ENCODE assay signal across 22 cellular contexts in genomic region chr2:205694256-205694655, GRCh38. TPM values are rescaled to one million over a fixed set of nuclear protein-coding genes. Genes with fewer than 3 reads are reported as not detected.
"Had no signal": no experiment of that assay in that cellular context is flagged by ENCODE, and none has a peak within 500 bp of the region (broad histone marks: within the 10 kb centered on the region; RNA-seq: fewer than 3 reads in every experiment).

No MANE protein-coding gene starts in this region.

- H3K9me3 ChIP-seq: left ventricle myocardium inferior, mucosa of descending colon, prostate gland, thoracic aorta, upper lobe of right lung had no signal

- ATAC-seq: foreskin keratinocyte; mucosa of descending colon; naive thymus-derived CD8-positive, alpha-beta T cell; right cardiac atrium; stimulated activated effector memory CD8-positive, alpha-beta T cell treated with anti-CD3 and anti-CD28 coated beads, Interleukin-12 subunit alpha, Interleukin-12 subunit beta, amount 100 ng/mL, for 72 hours; upper lobe of right lung had no signal

- H3K27ac Mint-ChIP-seq: activated naive CD4-positive, alpha-beta T cell treated with anti-CD3 and anti-CD28 coated beads, Interleukin-2, amount 50 U/mL, for 24 hours; naive thymus-derived CD8-positive, alpha-beta T cell; stimulated activated effector memory CD8-positive, alpha-beta T cell treated with anti-CD3 and anti-CD28 coated beads, Interleukin-12 subunit alpha, Interleukin-12 subunit beta, amount 100 ng/mL, for 72 hours had no signal

- H3K4me2 ChIP-seq: hepatocyte had no signal

- H3K9me3 Mint-ChIP-seq: activated naive CD4-positive, alpha-beta T cell treated with anti-CD3 and anti-CD28 coated beads, Interleukin-2, amount 50 U/mL, for 24 hours; naive thymus-derived CD8-positive, alpha-beta T cell; stimulated activated effector memory CD8-positive, alpha-beta T cell treated with anti-CD3 and anti-CD28 coated beads, Interleukin-12 subunit alpha, Interleukin-12 subunit beta, amount 100 ng/mL, for 72 hours had no signal

- H3K27me3 ChIP-seq: brain microvascular endothelial cell, foreskin keratinocyte, hepatocyte, upper lobe of right lung had no signal

- H3K4me3 ChIP-seq: hepatocyte, left ventricle myocardium inferior, mucosa of descending colon, prostate gland, thoracic aorta, upper lobe of right lung had no signal

- H3K4me3 Mint-ChIP-seq: activated naive CD4-positive, alpha-beta T cell treated with anti-CD3 and anti-CD28 coated beads, Interleukin-2, amount 50 U/mL, for 24 hours; naive thymus-derived CD8-positive, alpha-beta T cell; stimulated activated effector memory CD8-positive, alpha-beta T cell treated with anti-CD3 and anti-CD28 coated beads, Interleukin-12 subunit alpha, Interleukin-12 subunit beta, amount 100 ng/mL, for 72 hours had no signal

- H3K27me3 Mint-ChIP-seq: activated naive CD4-positive, alpha-beta T cell treated with anti-CD3 and anti-CD28 coated beads, Interleukin-2, amount 50 U/mL, for 24 hours had no signal

- H3K36me3 Mint-ChIP-seq: activated naive CD4-positive, alpha-beta T cell treated with anti-CD3 and anti-CD28 coated beads, Interleukin-2, amount 50 U/mL, for 24 hours; naive thymus-derived CD8-positive, alpha-beta T cell; stimulated activated effector memory CD8-positive, alpha-beta T cell treated with anti-CD3 and anti-CD28 coated beads, Interleukin-12 subunit alpha, Interleukin-12 subunit beta, amount 100 ng/mL, for 72 hours had no signal

- H3K27ac ChIP-seq: brain microvascular endothelial cell, foreskin keratinocyte, hepatocyte, left ventricle myocardium inferior, prostate gland, thoracic aorta, upper lobe of right lung had no signal

- H3K4me1 ChIP-seq: prostate gland had no signal

- DNase-seq: activated gamma-delta T cell treated with Interleukin-2 at 50 U/mL for 16 hours; activated T-cell treated with anti-CD3 and anti-CD28 coated beads, Interleukin-2, amount 50 U/mL, for 1 hour; anterior cingulate cortex; brain microvascular endothelial cell; caudate nucleus; dermis blood vessel endothelial cell; effector CD8-positive, alpha-beta T cell; erythroblast; foreskin keratinocyte; kidney glomerular epithelial cell; left ventricle myocardium inferior; mucosa of descending colon; naive thymus-derived CD8-positive, alpha-beta T cell; right cardiac atrium; stimulated activated CD4-positive, alpha-beta T cell treated with anti-CD3 and anti-CD28 coated beads, Interleukin-2, amount 100 ng/mL, for 24 hours; T-helper 9 cell; upper lobe of right lung had no signal

- H3K36me3 ChIP-seq: left ventricle myocardium inferior, prostate gland, thoracic aorta, upper lobe of right lung had no signal

- H3K4me1 Mint-ChIP-seq: activated naive CD4-positive, alpha-beta T cell treated with anti-CD3 and anti-CD28 coated beads, Interleukin-2, amount 50 U/mL, for 24 hours; stimulated activated effector memory CD8-positive, alpha-beta T cell treated with anti-CD3 and anti-CD28 coated beads, Interleukin-12 subunit alpha, Interleukin-12 subunit beta, amount 100 ng/mL, for 72 hours had no signal

RNA-seq across cellular contexts. Expression of gene NRP2, which starts 12.0 kb away (rescaled TPM):
- polyA plus RNA-seq: naive thymus-derived CD8-positive, alpha-beta T cell had no signal
